ENCODE assay signal across 1 cellular context in genomic region chr19:45171211-45171623, GRCh38.
A peak's percentile ranks its signal among the peaks of the same experiment; 100 is the strongest.
TF ChIP-seq lines count a peak whose summit lies in the region.

No MANE protein-coding gene starts in this region.

TF ChIP-seq in K562, 482 proteins besides CTCF, POLR2A, EP300 and RAD21 (continued from another document and continues in another):
- TF ChIP-seq, protein P1, sequence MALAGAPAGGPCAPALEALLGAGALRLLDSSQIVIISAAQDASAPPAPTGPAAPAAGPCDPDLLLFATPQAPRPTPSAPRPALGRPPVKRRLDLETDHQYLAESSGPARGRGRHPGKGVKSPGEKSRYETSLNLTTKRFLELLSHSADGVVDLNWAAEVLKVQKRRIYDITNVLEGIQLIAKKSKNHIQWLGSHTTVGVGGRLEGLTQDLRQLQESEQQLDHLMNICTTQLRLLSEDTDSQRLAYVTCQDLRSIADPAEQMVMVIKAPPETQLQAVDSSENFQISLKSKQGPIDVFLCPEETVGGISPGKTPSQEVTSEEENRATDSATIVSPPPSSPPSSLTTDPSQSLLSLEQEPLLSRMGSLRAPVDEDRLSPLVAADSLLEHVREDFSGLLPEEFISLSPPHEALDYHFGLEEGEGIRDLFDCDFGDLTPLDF (CRISPR knock-in tag; IDR thresholded peaks at IDR 0.05), result no peak
- TF ChIP-seq POLR2B (IDR thresholded peaks at IDR 0.05; ENCODE audit: low read depth, partially characterized antibody) (peak; percentile 31), FOXP1 (CRISPR knock-in tag; IDR thresholded peaks at IDR 0.05) (no peak), NRF1 (conservative IDR thresholded peaks at IDR 0.05 in 1 of 2, IDR thresholded peaks at IDR 0.05 in 1 of 2) (peak in 1 of 2 experiments; percentile 39; a peak in 1 of 4 replicates), TCF3 (CRISPR knock-in tag; IDR thresholded peaks at IDR 0.05) (peak; percentile 66), CXXC5 (CRISPR knock-in tag; IDR thresholded peaks at IDR 0.05) (peak; percentile 19; the same call in 1 of the 2 replicates), BRD9 (IDR thresholded peaks at IDR 0.05; ENCODE audit: low read depth, partially characterized antibody) (no peak), FOXM1 (IDR thresholded peaks at IDR 0.05; ENCODE audit: low read depth) (0 out of 2 replicates have a peak, but pooled peaks have one; percentile 36), FOXM1 (CRISPR knock-in tag; IDR thresholded peaks at IDR 0.05; ENCODE audit: low read depth) (no peak), HDAC2 (IDR thresholded peaks at IDR 0.05) (0 out of 2 replicates have a peak, but pooled peaks have one; percentile 34), KDM2B (CRISPR knock-in tag; IDR thresholded peaks at IDR 0.05) (no peak), SMARCE1 (IDR thresholded peaks at IDR 0.05) (peak; percentile 79), RNF2 (IDR thresholded peaks at IDR 0.05) (peak; percentile 64; the same call in 1 of the 2 replicates), LCOR (CRISPR knock-in tag; IDR thresholded peaks at IDR 0.05) (no peak), ZNF639 (CRISPR knock-in tag; conservative IDR thresholded peaks at IDR 0.05 in 1 of 2, IDR thresholded peaks at IDR 0.05 in 1 of 2) (no peak), ETV6 (IDR thresholded peaks at IDR 0.05; ENCODE audit: borderline replicate concordance in 1 of 2, low read depth in 2 of 2, low read length in 1 of 2) (peak in 1 of 2 experiments; percentile 80; a peak in 3 of 4 replicates), ETV6 (CRISPR knock-in tag; IDR thresholded peaks at IDR 0.05; ENCODE audit: borderline replicate concordance) (no peak), CHCHD3 (CRISPR knock-in tag; IDR thresholded peaks at IDR 0.05) (no peak), NR2C1 (IDR thresholded peaks at IDR 0.05) (no peak), NR2C1 (tag; IDR thresholded peaks at IDR 0.05) (no peak), MYBL2 (IDR thresholded peaks at IDR 0.05; ENCODE audit: low read depth) (no peak), MYBL2 (CRISPR knock-in tag; IDR thresholded peaks at IDR 0.05; ENCODE audit: borderline replicate concordance) (no peak), SMAD3 (CRISPR knock-in tag; conservative IDR thresholded peaks at IDR 0.05) (no peak), ESRRA (IDR thresholded peaks at IDR 0.05; ENCODE audit: borderline replicate concordance, low read depth) (no peak; the same call in 1 of the 2 replicates), MNT (conservative IDR thresholded peaks at IDR 0.05) (0 out of 4 replicates have a peak, but pooled peaks of 1 of the 2 experiments have one; percentile 53), TEAD1 (CRISPR knock-in tag; IDR thresholded peaks at IDR 0.05) (peak in 1 of 2 experiments; percentile 74; a peak in 1 of 4 replicates), CREBBP (IDR thresholded peaks at IDR 0.05; ENCODE audit: low read depth, low read length) (no peak), ARID4B (CRISPR knock-in tag; IDR thresholded peaks at IDR 0.05) (no peak), FOSL1 (tag; conservative IDR thresholded peaks at IDR 0.05) (0 out of 2 replicates have a peak, but pooled peaks have one; percentile 19), EP400 (IDR thresholded peaks at IDR 0.05) (peak; percentile 28; the same call in 1 of the 2 replicates), C11orf30 (IDR thresholded peaks at IDR 0.05; ENCODE audit: low read depth) (no peak), ERF (CRISPR knock-in tag; IDR thresholded peaks at IDR 0.05) (no peak), SMAD2 (IDR thresholded peaks at IDR 0.05; ENCODE audit: low read depth, low read length) (no peak), TCF7 (IDR thresholded peaks at IDR 0.05; ENCODE audit: borderline replicate concordance) (no peak), SOX6 (IDR thresholded peaks at IDR 0.05) (peak; percentile 85), ZNF75A (CRISPR knock-in tag; IDR thresholded peaks at IDR 0.05) (no peak), PML (IDR thresholded peaks at IDR 0.05; ENCODE audit: low read length) (no peak), PTBP1 (IDR thresholded peaks at IDR 0.05; ENCODE audit: low read depth, low read length) (no peak), ZNF778 (CRISPR knock-in tag; IDR thresholded peaks at IDR 0.05) (no peak), SPI1 (IDR thresholded peaks at IDR 0.05; ENCODE audit: borderline replicate concordance, low read depth, low read length) (no peak), POLR2G (IDR thresholded peaks at IDR 0.05; ENCODE audit: low read depth, low read length) (no peak), ZHX1 (conservative IDR thresholded peaks at IDR 0.05; ENCODE audit: low read length) (no peak), ARID3A (IDR thresholded peaks at IDR 0.05; ENCODE audit: borderline replicate concordance, low read depth, low read length) (0 out of 2 replicates have a peak, but pooled peaks have one; percentile 27), SIRT6 (IDR thresholded peaks at IDR 0.05; ENCODE audit: low read depth, low read length) (no peak), SMAD4 (CRISPR knock-in tag; conservative IDR thresholded peaks at IDR 0.05) (peak; percentile 73), BDP1 (IDR thresholded peaks at IDR 0.05; ENCODE audit: insufficient read depth, insufficient read length) (no peak), MAZ (CRISPR knock-in tag; conservative IDR thresholded peaks at IDR 0.05 in 1 of 2, IDR thresholded peaks at IDR 0.05 in 1 of 2) (no peak), DPF2 (IDR thresholded peaks at IDR 0.05) (peak; percentile 71), KLF13 (tag; IDR thresholded peaks at IDR 0.05; ENCODE audit: borderline replicate concordance, low read depth) (no peak)
- TF ChIP-seq, protein P2, sequence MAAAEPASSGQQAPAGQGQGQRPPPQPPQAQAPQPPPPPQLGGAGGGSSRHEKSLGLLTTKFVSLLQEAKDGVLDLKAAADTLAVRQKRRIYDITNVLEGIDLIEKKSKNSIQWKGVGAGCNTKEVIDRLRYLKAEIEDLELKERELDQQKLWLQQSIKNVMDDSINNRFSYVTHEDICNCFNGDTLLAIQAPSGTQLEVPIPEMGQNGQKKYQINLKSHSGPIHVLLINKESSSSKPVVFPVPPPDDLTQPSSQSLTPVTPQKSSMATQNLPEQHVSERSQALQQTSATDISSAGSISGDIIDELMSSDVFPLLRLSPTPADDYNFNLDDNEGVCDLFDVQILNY (CRISPR knock-in tag; IDR thresholded peaks at IDR 0.05), result no peak
- TF ChIP-seq, protein P3, sequence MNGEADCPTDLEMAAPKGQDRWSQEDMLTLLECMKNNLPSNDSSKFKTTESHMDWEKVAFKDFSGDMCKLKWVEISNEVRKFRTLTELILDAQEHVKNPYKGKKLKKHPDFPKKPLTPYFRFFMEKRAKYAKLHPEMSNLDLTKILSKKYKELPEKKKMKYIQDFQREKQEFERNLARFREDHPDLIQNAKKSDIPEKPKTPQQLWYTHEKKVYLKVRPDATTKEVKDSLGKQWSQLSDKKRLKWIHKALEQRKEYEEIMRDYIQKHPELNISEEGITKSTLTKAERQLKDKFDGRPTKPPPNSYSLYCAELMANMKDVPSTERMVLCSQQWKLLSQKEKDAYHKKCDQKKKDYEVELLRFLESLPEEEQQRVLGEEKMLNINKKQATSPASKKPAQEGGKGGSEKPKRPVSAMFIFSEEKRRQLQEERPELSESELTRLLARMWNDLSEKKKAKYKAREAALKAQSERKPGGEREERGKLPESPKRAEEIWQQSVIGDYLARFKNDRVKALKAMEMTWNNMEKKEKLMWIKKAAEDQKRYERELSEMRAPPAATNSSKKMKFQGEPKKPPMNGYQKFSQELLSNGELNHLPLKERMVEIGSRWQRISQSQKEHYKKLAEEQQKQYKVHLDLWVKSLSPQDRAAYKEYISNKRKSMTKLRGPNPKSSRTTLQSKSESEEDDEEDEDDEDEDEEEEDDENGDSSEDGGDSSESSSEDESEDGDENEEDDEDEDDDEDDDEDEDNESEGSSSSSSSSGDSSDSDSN (IDR thresholded peaks at IDR 0.05; ENCODE audit: borderline replicate concordance in 1 of 2, low read depth in 2 of 2, low read length in 2 of 2), result 0 out of 4 replicates have a peak, but pooled peaks have one; percentile 33 to 53
- TF ChIP-seq, protein P4, sequence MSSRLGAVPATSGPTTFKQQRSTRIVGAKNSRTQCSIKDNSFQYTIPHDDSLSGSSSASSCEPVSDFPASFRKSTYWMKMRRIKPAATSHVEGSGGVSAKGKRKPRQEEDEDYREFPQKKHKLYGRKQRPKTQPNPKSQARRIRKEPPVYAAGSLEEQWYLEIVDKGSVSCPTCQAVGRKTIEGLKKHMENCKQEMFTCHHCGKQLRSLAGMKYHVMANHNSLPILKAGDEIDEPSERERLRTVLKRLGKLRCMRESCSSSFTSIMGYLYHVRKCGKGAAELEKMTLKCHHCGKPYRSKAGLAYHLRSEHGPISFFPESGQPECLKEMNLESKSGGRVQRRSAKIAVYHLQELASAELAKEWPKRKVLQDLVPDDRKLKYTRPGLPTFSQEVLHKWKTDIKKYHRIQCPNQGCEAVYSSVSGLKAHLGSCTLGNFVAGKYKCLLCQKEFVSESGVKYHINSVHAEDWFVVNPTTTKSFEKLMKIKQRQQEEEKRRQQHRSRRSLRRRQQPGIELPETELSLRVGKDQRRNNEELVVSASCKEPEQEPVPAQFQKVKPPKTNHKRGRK (tag; IDR thresholded peaks at IDR 0.05), result no peak
